8 cellular contexts compared by ENCODE assay signal in genomic region chr4:143911528-143912407, GRCh38. TPM values are rescaled to one million over a fixed set of nuclear protein-coding genes. Genes with fewer than 3 reads are reported as not detected.
A peak's percentile ranks its signal among the peaks of the same experiment; 100 is the strongest.
DNase-seq lines count a peak whose midpoint lies in the region; ATAC-seq and TF ChIP-seq lines count a peak whose summit lies in the region.
"Not testable (repeated sequence)": the region's sequence is repeated elsewhere in the genome, so short reads cannot be mapped to it uniquely, and the experiment has no call there.

No MANE protein-coding gene starts in this region.

- peak overlapping the region in 6 of 7 donors; percentile 38 to 93 (median 86) for H3K4me3 Mint-ChIP-seq in CD8-positive, alpha-beta memory T cell
- H3K4me3 Mint-ChIP-seq in T-cell (peak overlapping the region; percentile 75 to 82 (median 81)), naive B cell (peak overlapping the region; percentile 86 to 98 (median 96))
- H3K4me3 Mint-ChIP-seq in activated naive CD4-positive, alpha-beta T cell treated with anti-CD3 and anti-CD28 coated beads for 36 hours = peak overlapping the region; percentile 74

- ATAC-seq in GM19372 (IDR thresholded peaks at IDR 0.05; ENCODE audit: low read depth, unreplicated experiment) (peak; percentile 73), HG02970 (IDR thresholded peaks at IDR 0.05; ENCODE audit: low FRiP score, unreplicated experiment) (peak; percentile 75), T-cell (replicated peaks in 1 of 4) (peak; percentile 42 to 81 (median 60)), naive B cell (ENCODE audit: low read depth in 2 of 2) (peak; percentile 67 to 77)

- H3K4me3 ChIP-seq in CD8-positive, alpha-beta memory T cell (ENCODE audit: low read length) = peak overlapping the region; percentile 47
- peak overlapping the region; percentile 44 for H3K4me3 ChIP-seq in fibroblast of mammary gland (ENCODE audit: control insufficient read depth, low read depth, low read length)

- H3K27me3 ChIP-seq in CD8-positive, alpha-beta memory T cell (ENCODE audit: insufficient read depth, low read length, poor library complexity, severe bottlenecking) = not testable (repeated sequence)

- intact Hi-C loops in activated naive CD4-positive, alpha-beta T cell treated with anti-CD3 and anti-CD28 coated beads for 36 hours (cut with micrococcal nuclease) = not testable (repeated sequence)

- POLR2A ChIA-PET in CD8-positive, alpha-beta memory T cell (lab: Charles Lee); T-cell (lab: Charles Lee): not testable (repeated sequence)

- H3K4me1 Mint-ChIP-seq in CD8-positive, alpha-beta memory T cell = peaks cover 16 to 46% (median 24%) of the 10 kb centered on the region in 3 donors
- H3K4me1 Mint-ChIP-seq in T-cell (peaks cover 0 to 19% (median 6%) of the 10 kb centered on the region in 3 donors), naive B cell (peaks cover 23 to 43% (median 35%) of the 10 kb centered on the region in 3 donors)
- H3K4me1 Mint-ChIP-seq in activated naive CD4-positive, alpha-beta T cell treated with anti-CD3 and anti-CD28 coated beads for 36 hours (ENCODE audit: low read depth) = not testable (repeated sequence)

- not testable (repeated sequence) for H3K27ac ChIP-seq in CD8-positive, alpha-beta memory T cell (ENCODE audit: low read depth, low read length)

- H3K36me3 ChIP-seq in CD8-positive, alpha-beta memory T cell (ENCODE audit: insufficient read depth, low read length) = not testable (repeated sequence)

- not testable (repeated sequence) for H3K27me3 Mint-ChIP-seq in CD8-positive, alpha-beta memory T cell; T-cell; activated naive CD4-positive, alpha-beta T cell treated with anti-CD3 and anti-CD28 coated beads for 36 hours (ENCODE audit: low read depth); naive B cell

- H3K4me1 ChIP-seq in CD8-positive, alpha-beta memory T cell (ENCODE audit: insufficient read depth, low read length) = not testable (repeated sequence)

- H3K9me3 Mint-ChIP-seq in CD8-positive, alpha-beta memory T cell; T-cell; activated naive CD4-positive, alpha-beta T cell treated with anti-CD3 and anti-CD28 coated beads for 36 hours; naive B cell: not testable (repeated sequence)

- TF ChIP-seq CTCF in fibroblast of mammary gland (conservative IDR thresholded peaks at IDR 0.05; ENCODE audit: control insufficient read depth, insufficient read depth, low read depth, low read length) = not testable (repeated sequence)

- CTCF ChIA-PET in CD8-positive, alpha-beta memory T cell (lab: Charles Lee); T-cell (lab: Charles Lee); activated naive CD4-positive, alpha-beta T cell treated with anti-CD3 and anti-CD28 coated beads for 36 hours (lab: Charles Lee): not testable (repeated sequence)

- H3K9me3 ChIP-seq in CD8-positive, alpha-beta memory T cell (ENCODE audit: low read length) = not testable (repeated sequence)

- not testable (repeated sequence) for H3K36me3 Mint-ChIP-seq in CD8-positive, alpha-beta memory T cell; T-cell; activated naive CD4-positive, alpha-beta T cell treated with anti-CD3 and anti-CD28 coated beads for 36 hours (ENCODE audit: low read depth); naive B cell

- peak in 3 of 5 donors; percentile 10 to 72 (median 12) for DNase-seq in CD8-positive, alpha-beta memory T cell
- DNase-seq in T-cell (peak in 19 of 34 experiments; percentile 0 to 21 (median 6)), fibroblast of mammary gland (ENCODE audit: low read depth) (peak; percentile 8), naive B cell (peak; percentile 40)
- peak; percentile 32 for DNase-seq in activated naive CD4-positive, alpha-beta T cell treated with anti-CD3 and anti-CD28 coated beads for 36 hours
- peak; percentile 3 for DNase-seq in stimulated activated CD8-positive, alpha-beta memory T cell treated with anti-CD3 and anti-CD28 coated beads, Interleukin-4, amount 100 ng/mL, for 24 hours (ENCODE audit: low read depth)

- H3K27ac Mint-ChIP-seq in CD8-positive, alpha-beta memory T cell = peak overlapping the region in 6 of 8 donors; percentile 17 to 91 (median 75)
- H3K27ac Mint-ChIP-seq in T-cell = not testable (repeated sequence)
- peak overlapping the region; percentile 53 for H3K27ac Mint-ChIP-seq in activated naive CD4-positive, alpha-beta T cell treated with anti-CD3 and anti-CD28 coated beads for 36 hours
- H3K27ac Mint-ChIP-seq in naive B cell = peak overlapping the region; percentile 36 to 99 (median 95)

RNA-seq across cellular contexts. Expression of gene GYPE, which starts 6.4 kb away (rescaled TPM):
- total RNA-seq in CD8-positive, alpha-beta memory T cell = 1 to 10 TPM; 2.1 to 2.9 TPM
- polyA plus RNA-seq in CD8-positive, alpha-beta memory T cell = 3.6 TPM
- total RNA-seq in T-cell = 1 to 10 TPM in 1 of 5 donors, under 1 TPM in 4; 0.21 to 2.3 (median 0.56) TPM
- under 1 TPM; 0.24 to 0.49 TPM for total RNA-seq in activated naive CD4-positive, alpha-beta T cell treated with anti-CD3 and anti-CD28 coated beads for 36 hours
- polyA plus RNA-seq in naive B cell (ENCODE audit: low read depth in 6 of 6) = 10 to 100 TPM in 2 of 6 donors, 1 to 10 TPM in 4; 3.7 to 13.0 (median 9.4) TPM
